In the genomic region with DNA sequence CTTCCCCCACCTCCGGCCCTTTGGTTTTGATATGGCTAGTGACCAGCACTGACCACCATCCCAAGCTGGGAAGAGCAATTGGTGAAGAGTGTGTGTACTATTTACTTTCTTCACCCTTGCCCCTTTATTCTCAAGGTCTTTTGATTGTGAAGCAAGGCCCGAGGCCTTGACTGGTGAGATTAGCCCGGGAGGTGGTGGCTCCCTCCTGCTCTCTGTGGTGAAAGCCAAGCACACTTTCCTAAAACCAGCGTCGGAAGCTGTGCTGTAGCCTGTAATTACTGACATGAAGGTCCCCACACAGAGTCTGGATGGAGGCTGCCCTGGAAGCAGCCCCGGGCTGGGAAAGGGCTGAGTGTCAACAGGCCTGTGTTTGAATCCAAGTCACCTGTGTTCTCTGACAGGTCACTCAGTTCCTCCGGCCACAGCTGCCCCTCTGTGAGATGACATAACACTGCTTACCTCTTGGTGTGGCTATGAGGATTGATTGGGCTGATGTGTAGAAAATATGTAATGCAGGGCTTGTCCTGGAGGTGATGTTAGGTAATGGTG, we compare ENCODE assay signal across 22 cellular contexts.
"Had no signal": no experiment of that assay in that cellular context is flagged by ENCODE, and none has a peak within 500 bp of the region (broad histone marks: within the 10 kb centered on the region; RNA-seq: fewer than 3 reads in every experiment).

No MANE protein-coding gene starts in this region.

- DNase-seq: activated CD4-positive, alpha-beta T cell treated with anti-CD3 and anti-CD28 coated beads, Interleukin-2, amount 50 U/mL, for 1 hour; activated CD8-positive, alpha-beta T cell treated with anti-CD3 and anti-CD28 coated beads, Interleukin-2, amount 10 ng/mL, durations not matched to agents 7 days and 5 days; activated naive CD4-positive, alpha-beta T cell treated with Interleukin-2 at 50 U/mL for 16 hours; activated naive CD8-positive, alpha-beta T cell treated with anti-CD3 and anti-CD28 coated beads for 36 hours; activated T-cell treated with anti-CD3 and anti-CD28 coated beads, Interleukin-2, amount 50 U/mL, for 4 hours; colonic mucosa; foreskin fibroblast; heart right ventricle; left lung; mammary epithelial cell; natural killer cell; ovary; right cardiac atrium; stimulated activated CD4-positive, alpha-beta T cell treated with anti-CD3 and anti-CD28 coated beads, Interleukin-12 subunit alpha, Interleukin-12 subunit beta, amount 100 ng/mL, for 4 hours; trophoblast cell; uterus had no signal

- H3K27ac Mint-ChIP-seq: activated CD8-positive, alpha-beta T cell treated with anti-CD3 and anti-CD28 coated beads, Interleukin-2, amount 10 ng/mL, durations not matched to agents 7 days and 5 days; activated naive CD8-positive, alpha-beta T cell treated with anti-CD3 and anti-CD28 coated beads for 36 hours; mesothelial cell of epicardium; natural killer cell; stimulated activated naive CD8-positive, alpha-beta T cell treated with anti-CD3 and anti-CD28 coated beads, Interleukin-15, Interleukin-2, amounts not matched to agents 100 ng/mL and 50 ng/mL, for 24 hours had no signal

- ATAC-seq: activated CD4-positive, CD25-positive, alpha-beta regulatory T cell treated with anti-CD3 and anti-CD28 coated beads, Interleukin-2, amount 50 U/mL, for 24 hours; activated CD8-positive, alpha-beta T cell treated with anti-CD3 and anti-CD28 coated beads, Interleukin-2, amount 10 ng/mL, durations not matched to agents 7 days and 5 days; activated T-cell treated with anti-CD3 and anti-CD28 coated beads, Interleukin-2, amount 50 U/mL, for 4 hours; heart right ventricle; left lung; natural killer cell; right cardiac atrium had no signal

- H3K4me1 ChIP-seq: breast epithelium, colonic mucosa, heart right ventricle, left lung, uterus had no signal

- H3K27me3 ChIP-seq: breast epithelium, colonic mucosa, ovary, uterus had no signal

- H3K4me3 Mint-ChIP-seq: activated CD8-positive, alpha-beta T cell treated with anti-CD3 and anti-CD28 coated beads, Interleukin-2, amount 10 ng/mL, durations not matched to agents 7 days and 5 days; activated naive CD8-positive, alpha-beta T cell treated with anti-CD3 and anti-CD28 coated beads for 36 hours; activated T-cell treated with anti-CD3 and anti-CD28 coated beads, Interleukin-2, amount 50 U/mL, for 4 hours; mesothelial cell of epicardium; natural killer cell; stimulated activated naive CD8-positive, alpha-beta T cell treated with anti-CD3 and anti-CD28 coated beads, Interleukin-15, Interleukin-2, amounts not matched to agents 100 ng/mL and 50 ng/mL, for 24 hours had no signal

- H3K27me3 Mint-ChIP-seq: activated naive CD8-positive, alpha-beta T cell treated with anti-CD3 and anti-CD28 coated beads for 36 hours; stimulated activated naive CD8-positive, alpha-beta T cell treated with anti-CD3 and anti-CD28 coated beads, Interleukin-15, Interleukin-2, amounts not matched to agents 100 ng/mL and 50 ng/mL, for 24 hours had no signal

- H3K4me3 ChIP-seq: breast epithelium, colonic mucosa, heart right ventricle, left lung, ovary, uterus had no signal

- H3K9me3 ChIP-seq: breast epithelium, colonic mucosa, heart right ventricle, left lung, ovary, uterus had no signal

- H3K36me3 ChIP-seq: breast epithelium, colonic mucosa, heart right ventricle, left lung, ovary, uterus had no signal

- H3K36me3 Mint-ChIP-seq: activated naive CD8-positive, alpha-beta T cell treated with anti-CD3 and anti-CD28 coated beads for 36 hours; mesothelial cell of epicardium; natural killer cell had no signal

- H3K4me1 Mint-ChIP-seq: mesothelial cell of epicardium had no signal

- H3K9me3 Mint-ChIP-seq: activated naive CD8-positive, alpha-beta T cell treated with anti-CD3 and anti-CD28 coated beads for 36 hours; activated T-cell treated with anti-CD3 and anti-CD28 coated beads, Interleukin-2, amount 50 U/mL, for 4 hours; mesothelial cell of epicardium; natural killer cell; stimulated activated naive CD8-positive, alpha-beta T cell treated with anti-CD3 and anti-CD28 coated beads, Interleukin-15, Interleukin-2, amounts not matched to agents 100 ng/mL and 50 ng/mL, for 24 hours had no signal

- FAIRE-seq: astrocyte had no signal

- H3K27ac ChIP-seq: breast epithelium, colonic mucosa, epithelial cell of prostate, heart right ventricle, left lung, ovary, uterus had no signal
